ENCODE assay signal across 13 cellular contexts in genomic region chr2:14194233-14194632, GRCh38.
"Had no signal": no experiment of that assay in that cellular context is flagged by ENCODE, and none has a peak within 500 bp of the region (broad histone marks: within the 10 kb centered on the region; RNA-seq: fewer than 3 reads in every experiment).

No MANE protein-coding gene starts in this region.

- DNase-seq: activated CD4-positive, alpha-beta T cell treated with anti-CD3 and anti-CD28 coated beads for 48 hours; activated CD8-positive, alpha-beta T cell treated with anti-CD3 and anti-CD28 coated beads for 36 hours; activated effector memory CD4-positive, alpha-beta T cell treated with Interleukin-2 at 50 U/mL for 16 hours; activated naive CD4-positive, alpha-beta T cell treated with anti-CD3 and anti-CD28 coated beads, Interleukin-2, amount 50 U/mL, for 16 hours; activated T-cell treated with anti-CD3 and anti-CD28 coated beads, Interleukin-2, amount 50 U/mL, for 4 hours; dorsolateral prefrontal cortex; left ventricle myocardium inferior; stimulated activated CD4-positive, alpha-beta T cell treated with anti-CD3 and anti-CD28 coated beads, Interleukin-1b, Interleukin-23, amount 100 ng/mL, for 48 hours; stomach; testis had no signal

- ATAC-seq: activated CD8-positive, alpha-beta T cell treated with anti-CD3 and anti-CD28 coated beads for 36 hours; activated T-cell treated with anti-CD3 and anti-CD28 coated beads, Interleukin-2, amount 50 U/mL, for 4 hours; gastroesophageal sphincter; natural killer cell treated with Interleukin-12 subunit alpha and Interleukin-12 subunit beta and Interleukin-15 and Interleukin-18, amount 100 ng/mL, for 72 hours; WTC11 had no signal
